ENCODE assay signal across 9 cellular contexts in the genomic region with DNA sequence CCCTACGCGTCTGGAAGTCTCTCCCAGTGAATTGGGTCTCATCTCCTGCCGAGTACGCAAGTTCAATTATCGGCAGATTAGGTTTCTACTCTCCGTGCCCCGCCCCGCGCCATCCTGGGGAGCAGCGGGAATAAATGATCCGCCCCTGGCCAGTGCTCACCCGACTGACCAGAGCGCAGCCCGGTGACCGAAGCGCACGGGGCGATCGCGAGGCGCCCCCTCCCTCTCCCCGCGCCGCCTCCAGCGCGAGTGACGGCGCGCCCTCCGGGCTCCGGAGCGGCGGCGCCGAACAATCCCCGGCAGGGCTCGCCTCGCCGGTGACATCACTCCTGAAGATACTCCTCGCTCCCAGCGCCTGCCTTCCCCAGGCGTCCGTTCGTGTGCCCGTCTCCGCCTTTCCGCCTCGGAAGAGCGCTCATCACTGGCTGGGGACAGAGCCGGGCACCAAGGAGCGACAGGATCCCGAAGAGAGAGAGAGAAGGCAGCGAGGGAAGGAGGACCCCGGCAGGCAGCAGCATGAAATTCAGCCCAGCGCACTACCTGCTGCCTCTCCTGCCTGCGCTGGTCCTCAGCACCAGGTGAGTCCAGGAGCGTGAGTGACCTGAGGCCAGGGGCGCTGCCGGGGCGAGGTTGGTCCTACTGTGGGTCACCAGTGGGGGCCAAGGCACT. TPM values are rescaled to one million over a fixed set of nuclear protein-coding genes. Genes with fewer than 3 reads are reported as not detected.
DNase-seq lines count a peak whose midpoint lies in the region; ATAC-seq, FAIRE-seq and TF ChIP-seq lines count a peak whose summit lies in the region.
"Had no signal": no experiment of that assay in that cellular context is flagged by ENCODE, and none has a peak within 500 bp of the region (broad histone marks: within the 10 kb centered on the region; RNA-seq: fewer than 3 reads in every experiment).

A gene (plus strand): TSS at position 326 of the 669 bp plus-strand sequence.

- peak in 1 of 2 donors; percentile 79 for TF ChIP-seq POLR2A in adrenal gland (IDR thresholded peaks at IDR 0.05)

- TF ChIP-seq CTCF in adrenal gland (IDR thresholded peaks at IDR 0.05): no peak

- intact Hi-C loops in adrenal gland (cut with DNase I) (no loop called here), sciatic nerve (cut with DNase I) (no loop called here)

- H3K4me1 Mint-ChIP-seq in activated T-cell treated with anti-CD3 and anti-CD28 coated beads, Interleukin-2, amount 50 U/mL, for 4 hours (ENCODE audit: low read depth): no peaks in the 10 kb centered on the region

- peak; percentile 85 for FAIRE-seq in HTR-8/SVneo (lab: Jason Lieb, UNC)

- no peaks in the 10 kb centered on the region for H3K36me3 Mint-ChIP-seq in activated T-cell treated with anti-CD3 and anti-CD28 coated beads, Interleukin-2, amount 50 U/mL, for 4 hours (ENCODE audit: insufficient read depth)

- H3K27me3 Mint-ChIP-seq in activated T-cell treated with anti-CD3 and anti-CD28 coated beads, Interleukin-2, amount 50 U/mL, for 4 hours (ENCODE audit: low read depth): peaks cover 13% of the 10 kb centered on the region

- H3K27me3 ChIP-seq in adrenal gland: no peaks in the 10 kb centered on the region
- H3K27me3 ChIP-seq in effector memory CD4-positive, alpha-beta T cell (replicated peaks; ENCODE audit: control insufficient read depth, insufficient read depth, low read length, poor library complexity, severe bottlenecking): no peaks in the 10 kb centered on the region

- no peaks in the 10 kb centered on the region for H3K9me3 ChIP-seq in adrenal gland (replicated peaks in 1 of 3)
- H3K9me3 ChIP-seq in effector memory CD4-positive, alpha-beta T cell (ENCODE audit: control insufficient read depth, low read length): no peaks in the 10 kb centered on the region

- peak within 1 kb of the TSS in 2 of 5 donors; percentile 51 to 79 for H3K27ac ChIP-seq in adrenal gland
- H3K27ac ChIP-seq in effector memory CD4-positive, alpha-beta T cell (ENCODE audit: insufficient read depth, low read length, poor library complexity, severe bottlenecking): no peak within 1 kb of the TSS

- peaks cover under 1% of the 10 kb centered on the region for H3K9me3 Mint-ChIP-seq in activated T-cell treated with anti-CD3 and anti-CD28 coated beads, Interleukin-2, amount 50 U/mL, for 4 hours

- ATAC-seq in sciatic nerve: peak; percentile 71
- ATAC-seq in activated T-cell treated with anti-CD3 and anti-CD28 coated beads, Interleukin-2, amount 50 U/mL, for 4 hours: no peak

- H3K4me3 ChIP-seq in adrenal gland: peak within 1 kb of the TSS in 2 of 4 donors; percentile 22 to 64
- no peak within 1 kb of the TSS for H3K4me3 ChIP-seq in effector memory CD4-positive, alpha-beta T cell (ENCODE audit: insufficient read depth, low read depth, low read length, poor library complexity, severe bottlenecking)

- no peaks in the 10 kb centered on the region for H3K36me3 ChIP-seq in adrenal gland (replicated peaks in 1 of 2)
- H3K36me3 ChIP-seq in effector memory CD4-positive, alpha-beta T cell (ENCODE audit: control insufficient read depth, insufficient read depth, low read length): no peaks in the 10 kb centered on the region

- no peak within 1 kb of the TSS for H3K4me3 Mint-ChIP-seq in activated T-cell treated with anti-CD3 and anti-CD28 coated beads, Interleukin-2, amount 50 U/mL, for 4 hours

- 1 to 3% (median 1%) methylated on average over 20 to 60 of the region's 60 CpGs for WGBS in adrenal gland, 4 donors

- no peaks in the 10 kb centered on the region for H3K4me1 ChIP-seq in adrenal gland (replicated peaks in 1 of 2)
- no peaks in the 10 kb centered on the region for H3K4me1 ChIP-seq in effector memory CD4-positive, alpha-beta T cell (ENCODE audit: control insufficient read depth, insufficient read depth, low read length, poor library complexity, severe bottlenecking)

- DNase-seq in HTR-8/SVneo (ENCODE audit: insufficient read length, low spot score) (peak; percentile 29), adrenal gland (peak; percentile 47 to 69 (median 61)), hypothalamus (lab: John Stamatoyannopoulos, UW) (peak in 38 of 51 donors; percentile 3 to 79 (median 38)), sciatic nerve (ENCODE audit: low spot score) (no peak)
- DNase-seq in activated T-cell treated with anti-CD3 and anti-CD28 coated beads, Interleukin-2, amount 50 U/mL, for 4 hours: no peak
- DNase-seq in effector memory CD4-positive, alpha-beta T cell: no peak
- DNase-seq in stimulated activated CD4-positive, alpha-beta T cell treated with anti-CD3 and anti-CD28 coated beads, Interleukin-12 subunit alpha, Interleukin-12 subunit beta, amount 100 ng/mL, for 4 hours: no peak
- no peak for DNase-seq in stimulated activated CD4-positive, alpha-beta T cell treated with anti-CD3 and anti-CD28 coated beads, Interleukin-15, amount 100 ng/mL, for 24 hours

RNA-seq across cellular contexts. Expression of the gene that starts here (rescaled TPM):
- total RNA-seq in adrenal gland (10 to 100 TPM; 11.2 to 72.0 (median 22.2) TPM), sciatic nerve (0.18 TPM)
- 10 to 100 TPM; 13.4 to 32.3 (median 14.2) TPM for polyA plus RNA-seq in adrenal gland
- not detected for total RNA-seq in activated T-cell treated with anti-CD3 and anti-CD28 coated beads, Interleukin-2, amount 50 U/mL, for 4 hours
- total RNA-seq: mononuclear cell had no signal

Comparison
In these comparisons a context has a peak if more than half of its experiments do, and no peak if none do; other contexts are left out.
1. RNA of the gene that starts here (total RNA-seq): 11.2 to 72.0 TPM in adrenal gland; 0.18 TPM in sciatic nerve (single experiment) and not detected in activated T-cell treated with anti-CD3 and anti-CD28 coated beads, Interleukin-2, amount 50 U/mL, for 4 hours; every median in the first group is over 10 times any median in the second.
2. Peak in ATAC-seq in sciatic nerve; RNA of the gene not detected or under 1 TPM.
3. DNase-seq: peak in HTR-8/SVneo (single experiment), adrenal gland (7 of 7) and hypothalamus (38 of 51); none in sciatic nerve (single experiment), activated T-cell treated with anti-CD3 and anti-CD28 coated beads, Interleukin-2, amount 50 U/mL, for 4 hours (single experiment), effector memory CD4-positive, alpha-beta T cell (0 of 3), stimulated activated CD4-positive, alpha-beta T cell treated with anti-CD3 and anti-CD28 coated beads, Interleukin-12 subunit alpha, Interleukin-12 subunit beta, amount 100 ng/mL, for 4 hours (single experiment) and stimulated activated CD4-positive, alpha-beta T cell treated with anti-CD3 and anti-CD28 coated beads, Interleukin-15, amount 100 ng/mL, for 24 hours (single experiment).